In genomic region chr22:24645408-24646230, GRCh38 we compare ENCODE assay signal across 8 cellular contexts. TPM values are rescaled to one million over a fixed set of nuclear protein-coding genes. Genes with fewer than 3 reads are reported as not detected.
DNase-seq lines count a peak whose midpoint lies in the region; ATAC-seq and TF ChIP-seq lines count a peak whose summit lies in the region.
"Not testable (repeated sequence)": the region's sequence is repeated elsewhere in the genome, so short reads cannot be mapped to it uniquely, and the experiment has no call there.
"Had no signal": no experiment of that assay in that cellular context is flagged by ENCODE, and none has a peak within 500 bp of the region (broad histone marks: within the 10 kb centered on the region; RNA-seq: fewer than 3 reads in every experiment).

No MANE protein-coding gene starts in this region.

- intact Hi-C loops in right cardiac atrium (cut with DNase I), result loop anchor here in 1 of 4 donors (10.0 kb wide), 1 partner anchor 119 kb away; no protein-coding TSS in a partner anchor
- intact Hi-C loops in right lobe of liver (cut with DNase I), result loop anchor here in 1 of 2 donors (10.0 kb wide), 1 partner anchor 119 kb away; no protein-coding TSS in a partner anchor
- intact Hi-C loops in sciatic nerve (cut with DNase I); aorta (cut with DNase I): not testable (repeated sequence)

- not testable (repeated sequence) for H3K9ac ChIP-seq in BLaER1

- peak overlapping the region; percentile 62 for H3K4me2 ChIP-seq in BLaER1

- peaks cover 27% of the 10 kb centered on the region for H3K4me1 ChIP-seq in BLaER1
- not testable (repeated sequence) for H3K4me1 ChIP-seq in SJCRH30; right cardiac atrium (ENCODE audit: control insufficient read depth, insufficient read depth, low read length); right lobe of liver; aorta (ENCODE audit: control insufficient read depth in 1 of 2, insufficient read depth in 2 of 2, low read length in 2 of 2)

- ATAC-seq in esophagus mucosa (peak; percentile 41), right cardiac atrium (peak; percentile 51 to 61), right lobe of liver (peak in 3 of 4 donors; percentile 30 to 70 (median 32)), sciatic nerve (peak; percentile 89), aorta (ENCODE audit: low FRiP score) (peak; percentile 52)

- WGBS in right cardiac atrium, result 65% methylated on average over 10 of the region's 16 CpGs
- WGBS in right lobe of liver (ENCODE audit: insufficient coverage, low coverage, low lambda C conversion rate, missing lambda C conversion rate), result 73% methylated on average over 2 of the region's 16 CpGs
- 75 to 80% methylated on average over 11 of the region's 16 CpGs for WGBS in aorta, 2 donors

- H3K27ac ChIP-seq in BLaER1; right cardiac atrium (ENCODE audit: low read length); right lobe of liver; aorta (ENCODE audit: low read depth in 1 of 2, low read length in 2 of 2): not testable (repeated sequence)
- peak overlapping the region; percentile 46; the same call in 1 of the 2 replicates for H3K27ac ChIP-seq in SJCRH30

- not testable (repeated sequence) for TF ChIP-seq CTCF in right lobe of liver (IDR thresholded peaks at IDR 0.05)

- not testable (repeated sequence) for H3K4me3 ChIP-seq in BLaER1; SJCRH30; right cardiac atrium (ENCODE audit: low read length); right lobe of liver; aorta (ENCODE audit: low read length in 2 of 2)

- not testable (repeated sequence) for H4K20me1 ChIP-seq in BLaER1

- H3K27me3 ChIP-seq in BLaER1; SJCRH30; right cardiac atrium (ENCODE audit: control insufficient read depth, insufficient read depth); right lobe of liver; aorta (ENCODE audit: control insufficient read depth in 1 of 2, insufficient read depth in 2 of 2, low read length in 1 of 2): not testable (repeated sequence)

- DNase-seq in SJCRH30 (peak in 1 of 2 experiments; percentile 50), right cardiac atrium (peak in 1 of 3 donors; percentile 33), aorta (peak in 1 of 2 donors; percentile 13)
- not testable (repeated sequence) for DNase-seq in right lobe of liver; sciatic nerve (ENCODE audit: low spot score)

- not testable (repeated sequence) for H3K9me3 ChIP-seq in BLaER1; SJCRH30 (replicated peaks); right cardiac atrium (ENCODE audit: control insufficient read depth, low read length); right lobe of liver; aorta (ENCODE audit: control insufficient read depth, low read length)

- H3K36me3 ChIP-seq in BLaER1; SJCRH30; right lobe of liver; aorta (ENCODE audit: control insufficient read depth in 1 of 2, insufficient read depth in 2 of 2, low read length in 1 of 2): not testable (repeated sequence)

- TF ChIP-seq POLR2A in right lobe of liver (IDR thresholded peaks at IDR 0.05), result not testable (repeated sequence)

RNA-seq across cellular contexts. Expression of gene GGT1, which starts 42.6 kb away (rescaled TPM):
- total RNA-seq in SJCRH30 (2014; rRNA removed; shearing (Covaris generic)), result 2.6 and 2.8 TPM in 2 replicates
- 2.9 TPM for total RNA-seq in esophagus mucosa
- total RNA-seq in right cardiac atrium, result 1 to 10 TPM; 4.1 to 7.2 (median 5.9) TPM
- polyA plus RNA-seq in right cardiac atrium, result 3.7 TPM
- total RNA-seq in right lobe of liver, result 100 to 1,000 TPM in 5 of 6 experiments, 10 to 100 TPM in 1; 97.6 to 154 (median 140) TPM
- total RNA-seq in sciatic nerve, result 9.0 TPM
- 10 to 100 TPM in 1 of 2 donors, 1 to 10 TPM in 1; 4.0 to 14.2 TPM for total RNA-seq in aorta
- 10 to 100 TPM; 14.3 to 24.1 TPM for polyA plus RNA-seq in aorta

RNA-seq across cellular contexts. Expression of gene LRRC75B, which starts 52.7 kb away (rescaled TPM):
- 0.35 and 0.95 TPM in 2 replicates for total RNA-seq in SJCRH30 (2014; rRNA removed; shearing (Covaris generic))
- 5.0 TPM for total RNA-seq in esophagus mucosa
- total RNA-seq in right cardiac atrium, result 1 to 10 TPM; 5.1 to 7.3 (median 5.9) TPM
- 6.1 TPM for polyA plus RNA-seq in right cardiac atrium
- 10 to 100 TPM; 11.8 to 28.0 (median 21.5) TPM for total RNA-seq in right lobe of liver
- 17.5 TPM for total RNA-seq in sciatic nerve
- total RNA-seq in aorta, result 10 to 100 TPM in 1 of 2 donors, 1 to 10 TPM in 1; 4.6 to 15.0 TPM
- polyA plus RNA-seq in aorta, result 10 to 100 TPM in 1 of 2 donors, 1 to 10 TPM in 1; 6.1 to 47.7 TPM
- total RNA-seq: CD8-positive, alpha-beta T cell had no signal

Comparison
In these comparisons a context has a peak if more than half of its experiments do, and no peak if none do; other contexts are left out.
1. ATAC-seq: peak in every context shown above with its lines; median percentile 89 in sciatic nerve; 56 in right cardiac atrium; 52 in aorta; 41 in esophagus mucosa; 32 in right lobe of liver.